In the genomic region with DNA sequence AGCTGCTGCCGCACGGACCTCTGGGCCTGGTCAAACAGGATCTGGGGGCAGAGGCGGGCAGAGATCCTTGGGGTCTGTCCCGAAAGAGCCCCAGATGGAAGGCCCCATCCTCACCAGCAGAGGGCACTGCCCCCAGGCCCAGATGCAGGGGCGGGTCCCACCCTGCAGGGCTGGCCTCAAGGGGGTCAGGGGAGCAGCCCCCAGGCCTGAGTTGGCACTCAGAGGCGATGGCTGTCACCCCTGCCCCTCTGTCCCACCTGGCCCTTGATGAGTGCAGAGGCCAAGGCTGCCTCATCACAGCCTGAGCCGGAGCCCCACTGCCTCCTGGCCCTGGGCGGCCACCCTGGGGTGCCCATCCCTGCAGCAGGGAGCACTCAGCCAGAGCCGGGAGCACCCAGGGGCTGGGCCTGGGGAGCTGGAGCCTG, we compare ENCODE assay signal across 12 cellular contexts. TPM values are rescaled to one million over a fixed set of nuclear protein-coding genes. Genes with fewer than 3 reads are reported as not detected.
DNase-seq lines count a peak whose midpoint lies in the region; ATAC-seq and TF ChIP-seq lines count a peak whose summit lies in the region.
"Had no signal": no experiment of that assay in that cellular context is flagged by ENCODE, and none has a peak within 500 bp of the region (broad histone marks: within the 10 kb centered on the region; RNA-seq: fewer than 3 reads in every experiment).

No MANE protein-coding gene starts in this region.

- no peak for ATAC-seq in activated CD4-positive, alpha-beta T cell treated with anti-CD3 and anti-CD28 coated beads for 36 hours
- no peak for ATAC-seq in GM18498 (IDR thresholded peaks at IDR 0.05; ENCODE audit: unreplicated experiment)

- no peaks in the 10 kb centered on the region for H3K9me3 Mint-ChIP-seq in activated CD4-positive, alpha-beta T cell treated with anti-CD3 and anti-CD28 coated beads for 36 hours (ENCODE audit: low read depth)
- no peaks in the 10 kb centered on the region for H3K9me3 Mint-ChIP-seq in endothelial cell (ENCODE audit: unreplicated experiment)

- H3K4me3 Mint-ChIP-seq in activated CD4-positive, alpha-beta T cell treated with anti-CD3 and anti-CD28 coated beads for 36 hours, result no peak overlapping the region
- no peak overlapping the region for H3K4me3 Mint-ChIP-seq in endothelial cell (ENCODE audit: unreplicated experiment)

- H3K9me3 ChIP-seq in MM.1S (replicated peaks; ENCODE audit: insufficient read depth, low read length), result no peaks in the 10 kb centered on the region
- H3K9me3 ChIP-seq: upper lobe of left lung had no signal

- POLR2A ChIA-PET in activated CD4-positive, alpha-beta T cell treated with anti-CD3 and anti-CD28 coated beads for 36 hours (lab: Charles Lee), result no interaction called here

- H3K36me3 Mint-ChIP-seq in activated CD4-positive, alpha-beta T cell treated with anti-CD3 and anti-CD28 coated beads for 36 hours (ENCODE audit: low read depth), result no peaks in the 10 kb centered on the region
- no peaks in the 10 kb centered on the region for H3K36me3 Mint-ChIP-seq in endothelial cell (ENCODE audit: low read depth, unreplicated experiment)

- H3F3A ChIP-seq in MM.1S (ENCODE audit: insufficient read depth, low read length), result no peaks in the 10 kb centered on the region

- peaks cover 19% of the 10 kb centered on the region for H3K4me1 Mint-ChIP-seq in activated CD4-positive, alpha-beta T cell treated with anti-CD3 and anti-CD28 coated beads for 36 hours
- H3K4me1 Mint-ChIP-seq in endothelial cell (ENCODE audit: unreplicated experiment), result peaks cover 14% of the 10 kb centered on the region

- H3K4me2 ChIP-seq in MM.1S (ENCODE audit: low read depth, low read length), result no peak overlapping the region

- CTCF ChIA-PET in activated CD4-positive, alpha-beta T cell treated with anti-CD3 and anti-CD28 coated beads for 36 hours (lab: Charles Lee), result no interaction called here

- no peak overlapping the region for H3K27ac Mint-ChIP-seq in activated CD4-positive, alpha-beta T cell treated with anti-CD3 and anti-CD28 coated beads for 36 hours
- H3K27ac Mint-ChIP-seq in endothelial cell (ENCODE audit: unreplicated experiment), result no peak overlapping the region

- peaks cover 20% of the 10 kb centered on the region for H3K79me2 ChIP-seq in MM.1S (ENCODE audit: low read length)

- no peak overlapping the region for H3K27ac ChIP-seq in MM.1S (ENCODE audit: low read length)
- H3K27ac ChIP-seq: upper lobe of left lung had no signal

- no peaks in the 10 kb centered on the region for H3K27me3 ChIP-seq in MM.1S (replicated peaks; ENCODE audit: insufficient read depth, low read length)
- H3K27me3 ChIP-seq: upper lobe of left lung had no signal

- H4K20me1 ChIP-seq in MM.1S (ENCODE audit: insufficient read depth, low read length), result no peaks in the 10 kb centered on the region

- peaks cover 9% of the 10 kb centered on the region for H3K4me1 ChIP-seq in MM.1S (ENCODE audit: low read length)

- H3K27me3 Mint-ChIP-seq in activated CD4-positive, alpha-beta T cell treated with anti-CD3 and anti-CD28 coated beads for 36 hours, result no peaks in the 10 kb centered on the region
- peaks cover 10% of the 10 kb centered on the region for H3K27me3 Mint-ChIP-seq in endothelial cell (ENCODE audit: unreplicated experiment)

- intact Hi-C loops in activated CD4-positive, alpha-beta T cell treated with anti-CD3 and anti-CD28 coated beads for 36 hours (cut with DNase I, micrococcal nuclease), result loop anchor here in 1 of 2 experiments (10.0 kb wide), 1 partner anchor 267 kb away; no protein-coding TSS in a partner anchor

- no peak overlapping the region for H3K9ac ChIP-seq in MM.1S (ENCODE audit: low read length)

- H2AFZ ChIP-seq in MM.1S (ENCODE audit: low read length), result no peak overlapping the region

- H3K9me2 ChIP-seq in MM.1S (replicated peaks; ENCODE audit: insufficient read depth, low read length), result no peaks in the 10 kb centered on the region

- H3K4me3 ChIP-seq in MM.1S (ENCODE audit: low read length) (no peak overlapping the region), retinal pigment epithelial cell (ENCODE audit: low read length) (no peak overlapping the region)
- H3K4me3 ChIP-seq: upper lobe of left lung had no signal

- TF ChIP-seq CTCF in MM.1S (IDR thresholded peaks at IDR 0.05; ENCODE audit: low read length) (peak; percentile 43), endothelial cell (IDR thresholded peaks at IDR 0.05; ENCODE audit: unreplicated experiment) (peak; percentile 71), retinal pigment epithelial cell (conservative IDR thresholded peaks at IDR 0.05; ENCODE audit: low read depth, low read length) (peak; percentile 62)

- H3K36me3 ChIP-seq in MM.1S (replicated peaks; ENCODE audit: insufficient read depth, low read length), result no peaks in the 10 kb centered on the region

- peak; percentile 36 for DNase-seq in activated CD4-positive, alpha-beta T cell treated with anti-CD3 and anti-CD28 coated beads for 36 hours
- no peak for DNase-seq in activated CD4-positive, alpha-beta T cell treated with anti-CD3 and anti-CD28 coated beads for 1 hour
- DNase-seq in MM.1S, result no peak
- DNase-seq in endothelial cell (ENCODE audit: low spot score), result peak; percentile 52
- DNase-seq in retinal pigment epithelial cell (ENCODE audit: low read depth), result no peak
- no peak for DNase-seq in mucosa of gallbladder (ENCODE audit: low spot score)
- DNase-seq in SK-N-DZ (ENCODE audit: low spot score), result no peak
- DNase-seq: AML-193; NCI-H1694; stimulated activated CD4-positive, alpha-beta T cell treated with anti-CD3 and anti-CD28 coated beads, Interleukin-4, amount 100 ng/mL, for 24 hours had no signal

RNA-seq across cellular contexts. Expression of gene ACAP3, which starts 5.7 kb away (rescaled TPM):
- total RNA-seq in activated CD4-positive, alpha-beta T cell treated with anti-CD3 and anti-CD28 coated beads for 36 hours, result 10 to 100 TPM; 17.5 to 24.3 TPM
- 54.0 TPM for total RNA-seq in endothelial cell (ENCODE audit: unreplicated experiment)
- total RNA-seq in mucosa of gallbladder, result 86.6 TPM
- polyA plus RNA-seq in SK-N-DZ (2014; cell fraction: cytosol; rRNA removed), result 30.5 and 31.1 TPM in 2 replicates
- polyA plus RNA-seq in SK-N-DZ (2014; cell fraction: nucleus; rRNA removed), result 600 and 662 TPM in 2 replicates

RNA-seq across cellular contexts. Expression of gene PUSL1, which starts 6.4 kb away (rescaled TPM):
- 10 to 100 TPM; 13.7 to 18.0 TPM for total RNA-seq in activated CD4-positive, alpha-beta T cell treated with anti-CD3 and anti-CD28 coated beads for 36 hours
- total RNA-seq in endothelial cell (ENCODE audit: unreplicated experiment) (14.0 TPM), mucosa of gallbladder (19.0 TPM)
- polyA plus RNA-seq in SK-N-DZ (2014; cell fraction: cytosol; rRNA removed), result 26.7 and 45.0 TPM in 2 replicates
- 39.6 and 44.2 TPM in 2 replicates for polyA plus RNA-seq in SK-N-DZ (2014; cell fraction: nucleus; rRNA removed)

RNA-seq across cellular contexts. Expression of gene SCNN1D, which starts 21.8 kb away (rescaled TPM):
- total RNA-seq in activated CD4-positive, alpha-beta T cell treated with anti-CD3 and anti-CD28 coated beads for 36 hours, result 1 to 10 TPM; 3.6 to 3.8 TPM
- total RNA-seq in endothelial cell (ENCODE audit: unreplicated experiment), result 3.9 TPM
- 7.9 TPM for total RNA-seq in mucosa of gallbladder
- 1.0 and 3.2 TPM in 2 replicates for polyA plus RNA-seq in SK-N-DZ (2014; cell fraction: cytosol; rRNA removed)
- polyA plus RNA-seq in SK-N-DZ (2014; cell fraction: nucleus; rRNA removed), result 16.0 and 17.2 TPM in 2 replicates

RNA-seq across cellular contexts. Expression of gene INTS11, which starts 22.4 kb away (rescaled TPM):
- total RNA-seq in activated CD4-positive, alpha-beta T cell treated with anti-CD3 and anti-CD28 coated beads for 36 hours, result 100 to 1,000 TPM; 117 to 151 TPM
- total RNA-seq in endothelial cell (ENCODE audit: unreplicated experiment), result 104 TPM
- total RNA-seq in mucosa of gallbladder, result 121 TPM
- polyA plus RNA-seq in SK-N-DZ (2014; cell fraction: cytosol; rRNA removed), result 73.2 and 97.2 TPM in 2 replicates
- polyA plus RNA-seq in SK-N-DZ (2014; cell fraction: nucleus; rRNA removed), result 426 and 497 TPM in 2 replicates

RNA-seq across cellular contexts. Expression of gene CPTP, which starts 22.6 kb away (rescaled TPM):
- 10 to 100 TPM in 1 of 2 experiments, 1 to 10 TPM in 1; 9.9 to 11.4 TPM for total RNA-seq in activated CD4-positive, alpha-beta T cell treated with anti-CD3 and anti-CD28 coated beads for 36 hours
- 26.0 TPM for total RNA-seq in endothelial cell (ENCODE audit: unreplicated experiment)
- 36.1 TPM for total RNA-seq in mucosa of gallbladder
- polyA plus RNA-seq in SK-N-DZ (2014; cell fraction: cytosol; rRNA removed), result 10.0 and 10.7 TPM in 2 replicates
- polyA plus RNA-seq in SK-N-DZ (2014; cell fraction: nucleus; rRNA removed), result 5.8 and 6.7 TPM in 2 replicates

Comparison
In these comparisons a context has a peak if more than half of its experiments do, and no peak if none do; other contexts are left out.
1. DNase-seq: peak in activated CD4-positive, alpha-beta T cell treated with anti-CD3 and anti-CD28 coated beads for 36 hours (single experiment) and endothelial cell (single experiment); none in activated CD4-positive, alpha-beta T cell treated with anti-CD3 and anti-CD28 coated beads for 1 hour (single experiment), MM.1S (single experiment), retinal pigment epithelial cell (single experiment), mucosa of gallbladder (single experiment) and SK-N-DZ (single experiment).
2. Peak in every context shown above with its lines, with median percentiles within 50 percentile points of each other: CTCF ChIP-seq.